ENCODE assay signal across 22 cellular contexts in the genomic region with DNA sequence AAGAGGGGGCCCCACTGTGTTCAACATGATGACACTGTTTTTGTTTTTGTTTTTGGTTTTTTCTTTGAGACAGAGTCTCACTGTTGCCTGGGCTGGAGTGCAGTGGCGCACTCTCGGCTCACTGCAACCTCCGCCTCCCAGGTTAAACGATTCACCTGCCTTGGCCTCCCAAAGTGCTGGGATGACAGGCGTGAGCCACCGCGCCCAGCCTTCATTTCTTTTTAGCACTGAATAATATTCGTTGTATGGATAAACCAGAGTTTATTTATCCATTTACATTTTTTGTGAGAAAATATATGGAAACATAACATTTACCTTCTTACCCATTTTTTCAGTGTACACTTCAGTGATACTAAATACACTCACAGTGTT. TPM values are rescaled to one million over a fixed set of nuclear protein-coding genes. Genes with fewer than 3 reads are reported as not detected.
A peak's percentile ranks its signal among the peaks of the same experiment; 100 is the strongest.
DNase-seq lines count a peak whose midpoint lies in the region; ATAC-seq, FAIRE-seq and TF ChIP-seq lines count a peak whose summit lies in the region.
"Had no signal": no experiment of that assay in that cellular context is flagged by ENCODE, and none has a peak within 500 bp of the region (broad histone marks: within the 10 kb centered on the region; RNA-seq: fewer than 3 reads in every experiment).

No MANE protein-coding gene starts in this region.

- H3K9me1 ChIP-seq in K562 (ENCODE audit: control insufficient read depth, insufficient read depth, low read length), result peaks cover 4% of the 10 kb centered on the region

- TF ChIP-seq CTCF in natural killer cell (IDR thresholded peaks at IDR 0.05) (no peak), K562 (IDR thresholded peaks at IDR 0.05 in 2 of 3, conservative IDR thresholded peaks at IDR 0.05 in 1 of 3; ENCODE audit: insufficient read depth in 2 of 3, low read depth in 1 of 3, low read length in 3 of 3) (no peak)

- H3K9me3 ChIP-seq in K562 (replicated peaks; ENCODE audit: control insufficient read depth, insufficient read depth, low read depth, low read length), result no peaks in the 10 kb centered on the region
- H3K9me3 ChIP-seq in naive thymus-derived CD4-positive, alpha-beta T cell (ENCODE audit: control insufficient read depth in 2 of 3, low read length in 3 of 3), result peaks cover 0 to 8% (median 0%) of the 10 kb centered on the region in 3 experiments

- no peaks in the 10 kb centered on the region for H3K36me3 ChIP-seq in K562 (ENCODE audit: control insufficient read depth, insufficient read depth, low read length)
- no peaks in the 10 kb centered on the region for H3K36me3 ChIP-seq in naive thymus-derived CD4-positive, alpha-beta T cell (ENCODE audit: control insufficient read depth in 2 of 3, insufficient read depth in 3 of 3, low read length in 3 of 3)
- H3K36me3 ChIP-seq: stomach had no signal

- no peak overlapping the region for H3K4me2 ChIP-seq in K562 (ENCODE audit: insufficient read depth, low read length)
- H3K4me2 ChIP-seq: hepatocyte had no signal

- POLR2A ChIA-PET in K562 (lab: Yijun Ruan, JAX), result no interaction called here
- POLR2A ChIA-PET in naive thymus-derived CD4-positive, alpha-beta T cell (lab: Charles Lee), result no interaction called here

- H3K9me3 Mint-ChIP-seq in natural killer cell treated with Interleukin-12 subunit alpha and Interleukin-12 subunit beta and Interleukin-15 and Interleukin-18, amount 100 ng/mL, for 72 hours, result no peaks in the 10 kb centered on the region
- no peaks in the 10 kb centered on the region for H3K9me3 Mint-ChIP-seq in natural killer cell
- H3K9me3 Mint-ChIP-seq in naive thymus-derived CD4-positive, alpha-beta T cell, result peaks cover 0 to 19% (median 12%) of the 10 kb centered on the region in 11 donors

- H3K4me1 ChIP-seq in K562 (replicated peaks in 1 of 2; ENCODE audit: control insufficient read depth in 2 of 2, insufficient read depth in 2 of 2, low read length in 2 of 2), result peaks cover 3 to 32% of the 10 kb centered on the region in 2 experiments; a peak in 4 of 5 replicates
- H3K4me1 ChIP-seq in naive thymus-derived CD4-positive, alpha-beta T cell (ENCODE audit: control insufficient read depth in 2 of 2, insufficient read depth in 2 of 2, low read length in 2 of 2), result peaks cover 36 to 44% of the 10 kb centered on the region in 2 donors

- ATAC-seq in natural killer cell treated with Interleukin-12 subunit alpha and Interleukin-12 subunit beta and Interleukin-15 and Interleukin-18, amount 100 ng/mL, for 72 hours, result no peak
- ATAC-seq in natural killer cell, result no peak
- ATAC-seq in K562, result no peak
- ATAC-seq in naive thymus-derived CD4-positive, alpha-beta T cell, result no peak
- no peak for ATAC-seq in GM19351 (IDR thresholded peaks at IDR 0.05; ENCODE audit: unreplicated experiment)
- ATAC-seq in HG03159 (IDR thresholded peaks at IDR 0.05; ENCODE audit: unreplicated experiment), result no peak

- no peak overlapping the region for H2AFZ ChIP-seq in K562 (ENCODE audit: low read depth, low read length)
- H2AFZ ChIP-seq: hepatocyte had no signal

- CTCF ChIA-PET in K562 (lab: Yijun Ruan, JAX; ENCODE audit: low intra/inter-chr PET ratio), result no interaction called here
- CTCF ChIA-PET in naive thymus-derived CD4-positive, alpha-beta T cell (lab: Charles Lee), result no interaction called here

- H3K27ac ChIP-seq in K562 (ENCODE audit: extremely low read depth, low read depth, low read length), result no peak overlapping the region
- no peak overlapping the region for H3K27ac ChIP-seq in naive thymus-derived CD4-positive, alpha-beta T cell (ENCODE audit: low read depth, low read length)
- H3K27ac ChIP-seq: hepatocyte had no signal

- WGBS in K562 (ENCODE audit: insufficient coverage, low coverage, missing lambda C conversion rate), result 75% methylated on average over 8 of the region's 8 CpGs

- no peak for FAIRE-seq in K562 (lab: Jason Lieb, UNC)
- FAIRE-seq: astrocyte, D721Med, endometrium had no signal

- peaks cover 24 to 28% of the 10 kb centered on the region in 2 donors for H3K4me1 Mint-ChIP-seq in natural killer cell treated with Interleukin-12 subunit alpha and Interleukin-12 subunit beta and Interleukin-15 and Interleukin-18, amount 100 ng/mL, for 72 hours (ENCODE audit: low read depth in 2 of 2)
- H3K4me1 Mint-ChIP-seq in natural killer cell, result peaks cover 22 to 25% of the 10 kb centered on the region in 2 donors
- peaks cover 37 to 72% (median 60%) of the 10 kb centered on the region in 7 donors for H3K4me1 Mint-ChIP-seq in naive thymus-derived CD4-positive, alpha-beta T cell

- BruUV-seq in K562 (replicated peaks; lab: Mats Ljungman, UMichigan), result no TSS peak

- intact Hi-C loops in natural killer cell (cut with micrococcal nuclease), result no loop called here
- intact Hi-C loops in K562 (cut with micrococcal nuclease), result no loop called here
- intact Hi-C loops in naive thymus-derived CD4-positive, alpha-beta T cell (cut with micrococcal nuclease), result no loop called here

- no peak overlapping the region for H3K9ac ChIP-seq in K562 (ENCODE audit: insufficient read depth in 1 of 2, low read depth in 2 of 2, low read length in 2 of 2)

- peak overlapping the region; percentile 3 for H3K4me3 Mint-ChIP-seq in natural killer cell treated with Interleukin-12 subunit alpha and Interleukin-12 subunit beta and Interleukin-15 and Interleukin-18, amount 100 ng/mL, for 72 hours
- H3K4me3 Mint-ChIP-seq in natural killer cell, result no peak overlapping the region
- peak overlapping the region in 6 of 10 donors; percentile 28 to 95 (median 56) for H3K4me3 Mint-ChIP-seq in naive thymus-derived CD4-positive, alpha-beta T cell

- no peaks in the 10 kb centered on the region for H3K27me3 Mint-ChIP-seq in natural killer cell treated with Interleukin-12 subunit alpha and Interleukin-12 subunit beta and Interleukin-15 and Interleukin-18, amount 100 ng/mL, for 72 hours
- no peaks in the 10 kb centered on the region for H3K27me3 Mint-ChIP-seq in natural killer cell (ENCODE audit: low read depth in 2 of 2)
- H3K27me3 Mint-ChIP-seq in naive thymus-derived CD4-positive, alpha-beta T cell, result no peaks in the 10 kb centered on the region

- H3K27ac Mint-ChIP-seq in natural killer cell treated with Interleukin-12 subunit alpha and Interleukin-12 subunit beta and Interleukin-15 and Interleukin-18, amount 100 ng/mL, for 72 hours, result no peak overlapping the region
- no peak overlapping the region for H3K27ac Mint-ChIP-seq in natural killer cell
- peak overlapping the region in 7 of 9 donors; percentile 14 to 86 (median 62) for H3K27ac Mint-ChIP-seq in naive thymus-derived CD4-positive, alpha-beta T cell
- H3K27ac Mint-ChIP-seq: activated T-helper 2 cell treated with anti-CD3 and anti-CD28 coated beads, Interferon-gamma antibody, Interleukin-2, Interleukin-4, amounts not matched to agents 10 μg/mL and 5 μg/mL and 100 μg/mL, durations not matched to agents 14 hours and 24 hours and 36 hours had no signal

- DNase-seq in natural killer cell treated with Interleukin-12 subunit alpha and Interleukin-12 subunit beta and Interleukin-15 and Interleukin-18, amount 100 ng/mL, for 72 hours (ENCODE audit: low spot score), result no peak
- no peak for DNase-seq in natural killer cell
- DNase-seq in K562 (ENCODE audit: extremely low read depth in 1 of 4, low spot score in 3 of 4), result no peak
- DNase-seq in naive thymus-derived CD4-positive, alpha-beta T cell, result no peak
- DNase-seq in LoVo (ENCODE audit: low spot score), result no peak
- no peak for DNase-seq in GM03348 (ENCODE audit: low spot score)
- DNase-seq: H7; midbrain; NCI-H1048; NCI-H2081 treated with DMSO at 0.1 percent for 48 hours; NCI-H510A; occipital lobe; stimulated activated CD4-positive, alpha-beta T cell treated with anti-CD3 and anti-CD28 coated beads, Interleukin-2, amount 100 ng/mL, for 24 hours; stomach; SW 1271 had no signal

- no peak for TF ChIP-seq RAD21 in K562 (CRISPR knock-in tag; conservative IDR thresholded peaks at IDR 0.05 in 1 of 2, IDR thresholded peaks at IDR 0.05 in 1 of 2)

- H3K27me3 ChIP-seq in K562 (ENCODE audit: control insufficient read depth in 2 of 2, insufficient read depth in 2 of 2, low read length in 2 of 2), result no peaks in the 10 kb centered on the region
- H3K27me3 ChIP-seq in naive thymus-derived CD4-positive, alpha-beta T cell (ENCODE audit: control insufficient read depth in 2 of 2, insufficient read depth in 2 of 2, low read length in 2 of 2), result no peaks in the 10 kb centered on the region
- H3K27me3 ChIP-seq: hepatocyte, stomach had no signal

- 0 out of 2 replicates have a peak, but pooled peaks cover 4% of the 10 kb centered on the region for H4K20me1 ChIP-seq in K562 (replicated peaks; ENCODE audit: control insufficient read depth, insufficient read depth, low read length)

- in situ Hi-C loops in K562 (cut with MboI), result loop anchor here (10.0 kb wide), 1 partner anchor 205 kb away; no protein-coding TSS in a partner anchor

- TF ChIP-seq POLR2A in K562 (conservative IDR thresholded peaks at IDR 0.05), result no peak

- no peak overlapping the region for H3K4me3 ChIP-seq in K562
- H3K4me3 ChIP-seq in naive thymus-derived CD4-positive, alpha-beta T cell (ENCODE audit: low read length), result no peak overlapping the region
- H3K4me3 ChIP-seq: hepatocyte, stomach had no signal

- H3K79me2 ChIP-seq in K562 (ENCODE audit: control insufficient read depth, insufficient read depth, low read length), result no peaks in the 10 kb centered on the region; the same call in 2 of the 3 replicates

- peaks cover 12% of the 10 kb centered on the region for H3K36me3 Mint-ChIP-seq in natural killer cell treated with Interleukin-12 subunit alpha and Interleukin-12 subunit beta and Interleukin-15 and Interleukin-18, amount 100 ng/mL, for 72 hours
- peaks cover 7% of the 10 kb centered on the region for H3K36me3 Mint-ChIP-seq in natural killer cell
- peaks cover 6 to 36% (median 20%) of the 10 kb centered on the region in 5 donors for H3K36me3 Mint-ChIP-seq in naive thymus-derived CD4-positive, alpha-beta T cell

- no peak for TF ChIP-seq EP300 in K562 (IDR thresholded peaks at IDR 0.05; ENCODE audit: low read length)

RNA-seq across cellular contexts. Expression of gene CARD19, which starts 4.2 kb away (rescaled TPM):
- 10 to 100 TPM; 21.7 to 23.4 TPM for total RNA-seq in natural killer cell treated with Interleukin-12 subunit alpha and Interleukin-12 subunit beta and Interleukin-15 and Interleukin-18, amount 100 ng/mL, for 72 hours
- total RNA-seq in natural killer cell (10 to 100 TPM; 30.7 to 49.1 (median 42.6) TPM), K562 (2014; rRNA removed) (34.9 and 35.3 TPM in 2 replicates), K562 (2014; rRNA removed; fragmentation: Illumina TruSeq; extraction: Trizol) (2.7 and 2.9 TPM in 2 replicates), K562 (2015; rRNA removed; fragmentation: Illumina TruSeq; extraction: Trizol) (13.0 and 14.6 TPM in 2 replicates), K562 (2021) (18.6 and 23.4 TPM in 2 replicates)
- total RNA-seq in K562 (2011; cell fraction: chromatin; rRNA removed; ENCODE audit: low replicate concordance), result 5.1 and 21.8 TPM in 2 replicates
- total RNA-seq in K562 (2011; cell fraction: nucleolus; rRNA removed), result 24.3 and 26.3 TPM in 2 replicates
- total RNA-seq in K562 (2011; cell fraction: nucleoplasm; rRNA removed), result 14.4 and 20.2 TPM in 2 replicates
- polyA plus RNA-seq in K562 (2011; rRNA removed) (15.9 and 23.7 TPM in 2 replicates), K562 (2014; fragmentation: Illumina TruSeq; extraction: Trizol) (5.3 and 13.8 TPM in 2 replicates), K562 (2014; fragmentation: Nextera tagmentation; extraction: Ambion mirVana) (1 to 10 TPM in 1 of 2 experiments, under 1 TPM in 1; 0.90 to 2.1 TPM), K562 (2014; rRNA removed) (30.7 and 35.3 TPM in 2 replicates)
- polyA plus RNA-seq in K562 (2011; cell fraction: cytosol; rRNA removed), result 40.2 and 99.4 TPM in 2 replicates
- 36.2 and 60.4 TPM in 2 replicates for polyA plus RNA-seq in K562 (2011; cell fraction: nucleus; rRNA removed)
- 19.5 and 30.7 TPM in 2 replicates for polyA plus RNA-seq in K562 (2012)
- 2.4 and 3.3 TPM in 2 replicates for polyA minus RNA-seq in K562 (2011; rRNA and poly(A)+ RNA removed)
- polyA minus RNA-seq in K562 (2011; cell fraction: cytosol; rRNA and poly(A)+ RNA removed), result 4.8 and 7.6 TPM in 2 replicates
- 7.4 and 8.0 TPM in 2 replicates for polyA minus RNA-seq in K562 (2011; cell fraction: nucleus; rRNA and poly(A)+ RNA removed)
- 10 to 100 TPM; 43.0 to 90.0 (median 54.1) TPM for total RNA-seq in naive thymus-derived CD4-positive, alpha-beta T cell
- 10 to 100 TPM; 59.2 to 75.6 TPM for polyA plus RNA-seq in naive thymus-derived CD4-positive, alpha-beta T cell

RNA-seq across cellular contexts. Expression of gene NINJ1, which starts 33.8 kb away (rescaled TPM):
- 10 to 100 TPM; 20.1 to 21.9 TPM for total RNA-seq in natural killer cell treated with Interleukin-12 subunit alpha and Interleukin-12 subunit beta and Interleukin-15 and Interleukin-18, amount 100 ng/mL, for 72 hours
- total RNA-seq in natural killer cell (100 to 1,000 TPM in 1 of 3 donors, 10 to 100 TPM in 2; 87.3 to 121 (median 93.8) TPM), K562 (2014; rRNA removed) (8.2 and 14.7 TPM in 2 replicates), K562 (2014; rRNA removed; fragmentation: Illumina TruSeq; extraction: Trizol) (0.77 and 1.9 TPM in 2 replicates), K562 (2015; rRNA removed; fragmentation: Illumina TruSeq; extraction: Trizol) (4.8 and 4.9 TPM in 2 replicates), K562 (2021) (8.3 and 8.4 TPM in 2 replicates)
- 3.9 and 9.8 TPM in 2 replicates for total RNA-seq in K562 (2011; cell fraction: chromatin; rRNA removed; ENCODE audit: low replicate concordance)
- 5.9 and 7.5 TPM in 2 replicates for total RNA-seq in K562 (2011; cell fraction: nucleolus; rRNA removed)
- 6.2 and 9.3 TPM in 2 replicates for total RNA-seq in K562 (2011; cell fraction: nucleoplasm; rRNA removed)
- polyA plus RNA-seq in K562 (2011; rRNA removed) (3.2 and 5.8 TPM in 2 replicates), K562 (2014; fragmentation: Illumina TruSeq; extraction: Trizol) (7.6 and 10.8 TPM in 2 replicates), K562 (2014; fragmentation: Nextera tagmentation; extraction: Ambion mirVana) (under 1 TPM; 0.13 to 0.94 TPM), K562 (2014; rRNA removed) (8.4 and 10.7 TPM in 2 replicates)
- polyA plus RNA-seq in K562 (2011; cell fraction: cytosol; rRNA removed), result 9.7 and 20.4 TPM in 2 replicates
- 4.3 and 6.6 TPM in 2 replicates for polyA plus RNA-seq in K562 (2011; cell fraction: nucleus; rRNA removed)
- 9.7 and 34.7 TPM in 2 replicates for polyA plus RNA-seq in K562 (2012)
- 1.6 and 2.2 TPM in 2 replicates for polyA minus RNA-seq in K562 (2011; rRNA and poly(A)+ RNA removed)
- polyA minus RNA-seq in K562 (2011; cell fraction: cytosol; rRNA and poly(A)+ RNA removed), result 2.9 and 7.1 TPM in 2 replicates
- 3.5 and 6.0 TPM in 2 replicates for polyA minus RNA-seq in K562 (2011; cell fraction: nucleus; rRNA and poly(A)+ RNA removed)
- 100 to 1,000 TPM in 2 of 5 experiments, 10 to 100 TPM in 3; 30.7 to 163 (median 64.7) TPM for total RNA-seq in naive thymus-derived CD4-positive, alpha-beta T cell
- 100 to 1,000 TPM; 113 to 133 TPM for polyA plus RNA-seq in naive thymus-derived CD4-positive, alpha-beta T cell

RNA-seq across cellular contexts. Expression of gene SUSD3, which starts 41.8 kb away (rescaled TPM):
- total RNA-seq in natural killer cell treated with Interleukin-12 subunit alpha and Interleukin-12 subunit beta and Interleukin-15 and Interleukin-18, amount 100 ng/mL, for 72 hours, result 1 to 10 TPM in 1 of 2 donors, under 1 TPM in 1; 0.67 to 3.3 TPM
- total RNA-seq in natural killer cell (1 to 10 TPM; 1.2 to 2.1 (median 1.8) TPM), K562 (2014; rRNA removed) (21.7 and 30.1 TPM in 2 replicates), K562 (2014; rRNA removed; fragmentation: Illumina TruSeq; extraction: Trizol) (4.1 and 8.0 TPM in 2 replicates), K562 (2015; rRNA removed; fragmentation: Illumina TruSeq; extraction: Trizol) (10.0 and 11.4 TPM in 2 replicates), K562 (2021) (16.9 and 18.7 TPM in 2 replicates)
- 2.7 and 10.6 TPM in 2 replicates for total RNA-seq in K562 (2011; cell fraction: chromatin; rRNA removed; ENCODE audit: low replicate concordance)
- 16.3 and 18.3 TPM in 2 replicates for total RNA-seq in K562 (2011; cell fraction: nucleolus; rRNA removed)
- 14.3 and 16.0 TPM in 2 replicates for total RNA-seq in K562 (2011; cell fraction: nucleoplasm; rRNA removed)
- polyA plus RNA-seq in K562 (2011; rRNA removed) (17.6 and 40.7 TPM in 2 replicates), K562 (2014; fragmentation: Illumina TruSeq; extraction: Trizol) (9.0 and 19.4 TPM in 2 replicates), K562 (2014; fragmentation: Nextera tagmentation; extraction: Ambion mirVana) (1 to 10 TPM; 1.3 to 2.2 TPM), K562 (2014; rRNA removed) (18.7 and 28.1 TPM in 2 replicates)
- polyA plus RNA-seq in K562 (2011; cell fraction: cytosol; rRNA removed), result 53.0 and 63.3 TPM in 2 replicates
- polyA plus RNA-seq in K562 (2011; cell fraction: nucleus; rRNA removed), result 20.3 and 22.3 TPM in 2 replicates
- 18.1 and 49.1 TPM in 2 replicates for polyA plus RNA-seq in K562 (2012)
- 5.2 and 5.3 TPM in 2 replicates for polyA minus RNA-seq in K562 (2011; rRNA and poly(A)+ RNA removed)
- polyA minus RNA-seq in K562 (2011; cell fraction: cytosol; rRNA and poly(A)+ RNA removed), result 11.0 and 25.0 TPM in 2 replicates
- polyA minus RNA-seq in K562 (2011; cell fraction: nucleus; rRNA and poly(A)+ RNA removed), result 2.0 and 4.7 TPM in 2 replicates
- 10 to 100 TPM; 62.8 to 83.5 (median 68.7) TPM for total RNA-seq in naive thymus-derived CD4-positive, alpha-beta T cell
- 100 to 1,000 TPM; 186 to 315 TPM for polyA plus RNA-seq in naive thymus-derived CD4-positive, alpha-beta T cell
- total RNA-seq: astrocyte had no signal

Comparison
In these comparisons a context has a peak if more than half of its experiments do, and no peak if none do; other contexts are left out.
1. H3K27ac Mint-ChIP-seq: peak in naive thymus-derived CD4-positive, alpha-beta T cell (7 of 9); none in natural killer cell treated with Interleukin-12 subunit alpha and Interleukin-12 subunit beta and Interleukin-15 and Interleukin-18, amount 100 ng/mL, for 72 hours (0 of 2) and natural killer cell (0 of 2).